ENCODE assay signal across 8 cellular contexts in the genomic region with DNA sequence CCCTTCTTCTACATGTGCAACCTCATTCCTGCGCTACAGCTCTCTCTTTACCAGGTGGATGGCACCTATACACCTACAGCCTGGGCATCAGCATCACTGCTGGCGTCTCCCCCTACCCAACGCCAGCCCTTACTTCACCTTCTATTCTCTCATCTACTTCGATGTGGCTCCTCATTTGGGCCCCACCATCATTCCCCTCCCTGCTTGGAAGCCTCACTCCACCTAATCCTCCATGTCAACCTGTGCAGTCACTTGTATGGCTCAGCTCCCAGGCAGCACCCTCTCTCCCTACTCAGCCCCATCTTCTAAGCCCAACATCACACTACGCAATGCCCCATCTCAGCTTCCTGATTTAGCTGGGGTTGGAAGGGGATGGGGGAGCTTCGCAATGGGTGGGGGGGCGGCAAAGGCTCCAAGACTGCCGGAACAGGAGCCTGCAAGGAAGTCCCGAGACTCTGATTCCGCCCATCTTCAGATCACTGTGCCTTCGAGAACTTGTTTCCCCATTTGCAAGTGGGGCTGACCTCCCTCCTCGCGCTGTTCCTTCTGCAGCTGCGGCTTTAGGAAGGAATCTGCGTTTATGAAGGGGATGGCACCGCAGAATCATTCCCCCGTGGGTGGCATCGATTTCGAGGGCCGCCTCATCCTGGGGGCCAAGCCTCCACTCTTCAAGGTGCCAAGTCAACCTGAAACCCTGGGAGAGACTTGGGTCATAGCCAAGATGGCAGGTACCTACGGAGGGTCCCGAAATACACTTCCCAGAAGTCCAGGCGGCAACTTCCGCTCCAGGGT. TPM values are rescaled to one million over a fixed set of nuclear protein-coding genes. Genes with fewer than 3 reads are reported as not detected.
A peak's percentile ranks its signal among the peaks of the same experiment; 100 is the strongest.
DNase-seq lines count a peak whose midpoint lies in the region; ATAC-seq, FAIRE-seq and TF ChIP-seq lines count a peak whose summit lies in the region.

No MANE protein-coding gene starts in this region.

- H4K20me1 ChIP-seq in GM23248 (ENCODE audit: insufficient read depth) (no peaks in the 10 kb centered on the region), hepatocyte (ENCODE audit: insufficient read depth, poor library complexity, severe bottlenecking) (no peaks in the 10 kb centered on the region)

- CTCF ChIA-PET in activated B cell treated with CpG ODN at 0.5 μM for 24 hours (lab: Charles Lee): interaction anchor here (1.3 to 1.9 kb wide), 2 partner anchors 17 to 52 kb away, joined by 3 to 7 read pairs; partner anchors contain the start of genes CHMP2A and ZBTB45

- in situ Hi-C loops in GM23248 (cut with MboI): no loop called here

- WGBS in GM23248 (ENCODE audit: low coverage in 1 of 2, low lambda C conversion rate in 2 of 2, missing lambda C conversion rate in 2 of 2), 2 experiments: 37 to 39% methylated on average over 22 to 24 of the region's 24 CpGs
- 55% methylated on average over 24 of the region's 24 CpGs for WGBS in hepatocyte (ENCODE audit: low lambda C conversion rate, missing lambda C conversion rate)

- peak overlapping the region; percentile 96 for H3K4me2 ChIP-seq in GM23248 (ENCODE audit: unreplicated experiment)
- H3K4me2 ChIP-seq in hepatocyte: peak overlapping the region; percentile 81
- H3K4me2 ChIP-seq in skeletal muscle satellite cell (ENCODE audit: low read length): peak overlapping the region; percentile 92

- H3K27me3 ChIP-seq in GM23248 (replicated peaks; ENCODE audit: insufficient read depth): no peaks in the 10 kb centered on the region
- H3K27me3 ChIP-seq in hepatocyte: no peaks in the 10 kb centered on the region
- no peaks in the 10 kb centered on the region for H3K27me3 ChIP-seq in skeletal muscle satellite cell (ENCODE audit: control insufficient read depth, insufficient read depth, low read length)

- intact Hi-C loops in activated B cell treated with CpG ODN at 0.5 μM for 24 hours (cut with micrococcal nuclease): loop anchor here (1.0 kb wide), 2 partner anchors 9 to 210 kb away; partner anchors contain the start of gene ZNF497

- POLR2A ChIA-PET in activated B cell treated with CpG ODN at 0.5 μM for 24 hours (lab: Charles Lee): interaction anchor here (0.9 to 4.5 kb wide), 9 partner anchors 8 to 164 kb away, joined by 3 to 63 read pairs (median 6); partner anchors contain the start of genes CHMP2A, TRIM28, UBE2M and ZBTB45

- peaks cover 27% of the 10 kb centered on the region for H3K36me3 Mint-ChIP-seq in activated B cell treated with CpG ODN at 0.5 μM for 24 hours (ENCODE audit: low read depth)

- peak overlapping the region; percentile 100 for H3K27ac Mint-ChIP-seq in activated B cell treated with CpG ODN at 0.5 μM for 24 hours

- no peaks in the 10 kb centered on the region for H3K9me2 ChIP-seq in GM23248 (ENCODE audit: insufficient read depth)
- no peaks in the 10 kb centered on the region for H3K9me2 ChIP-seq in hepatocyte (replicated peaks; ENCODE audit: insufficient read depth)

- ATAC-seq in activated B cell treated with CpG ODN at 0.5 μM for 24 hours (ENCODE audit: low read depth) (no peak), GM19397 (IDR thresholded peaks at IDR 0.05; ENCODE audit: unreplicated experiment) (no peak)

- H3K4me1 Mint-ChIP-seq in activated B cell treated with CpG ODN at 0.5 μM for 24 hours: peaks cover 43% of the 10 kb centered on the region

- H3K4me3 ChIP-seq in GM23248: peak overlapping the region; percentile 88
- H3K4me3 ChIP-seq in hepatocyte: peak overlapping the region; percentile 31
- peak overlapping the region; percentile 91 for H3K4me3 ChIP-seq in skeletal muscle satellite cell (ENCODE audit: low read length)

- peaks cover 11% of the 10 kb centered on the region for H3F3A ChIP-seq in GM23248 (ENCODE audit: insufficient read depth)

- DNase-seq in GM23248: no peak
- DNase-seq in activated B cell treated with CpG ODN at 0.5 μM for 24 hours: no peak
- no peak for DNase-seq in hepatocyte (ENCODE audit: low spot score)
- DNase-seq in NCI-H146 (lab: John Stamatoyannopoulos, UW): no peak
- no peak for DNase-seq in frontal cortex (ENCODE audit: low spot score in 2 of 2)
- DNase-seq in stimulated activated CD4-positive, alpha-beta T cell treated with anti-CD3 and anti-CD28 coated beads, Interleukin-4, amount 100 ng/mL, for 24 hours: no peak

- peak overlapping the region; percentile 94 for H3K27ac ChIP-seq in GM23248
- H3K27ac ChIP-seq in hepatocyte: peak overlapping the region; percentile 27

- no peaks in the 10 kb centered on the region for H3K27me3 Mint-ChIP-seq in activated B cell treated with CpG ODN at 0.5 μM for 24 hours

- peak overlapping the region; percentile 97 for H3K4me3 Mint-ChIP-seq in activated B cell treated with CpG ODN at 0.5 μM for 24 hours

- TF ChIP-seq CTCF in activated B cell treated with CpG ODN at 0.5 μM for 24 hours (IDR thresholded peaks at IDR 0.05): no peak
- TF ChIP-seq CTCF in hepatocyte (IDR thresholded peaks at IDR 0.05; ENCODE audit: poor library complexity): no peak

- FAIRE-seq in frontal cortex (lab: Jason Lieb, UNC): no peak

- H3K36me3 ChIP-seq in GM23248 (ENCODE audit: low read depth) (no peaks in the 10 kb centered on the region), hepatocyte (replicated peaks; ENCODE audit: insufficient read depth, low read depth) (no peaks in the 10 kb centered on the region), skeletal muscle satellite cell (ENCODE audit: insufficient read depth, low read length) (peaks cover 35% of the 10 kb centered on the region)

- H3K9ac ChIP-seq in GM23248 (peak overlapping the region; percentile 91), skeletal muscle satellite cell (ENCODE audit: low read depth, low read length) (peak overlapping the region; percentile 93)

- H3K79me2 ChIP-seq in GM23248 (ENCODE audit: insufficient read depth): peaks cover 18% of the 10 kb centered on the region
- peaks cover 14% of the 10 kb centered on the region for H3K79me2 ChIP-seq in hepatocyte

- no peaks in the 10 kb centered on the region for H3K9me3 Mint-ChIP-seq in activated B cell treated with CpG ODN at 0.5 μM for 24 hours

- H3K9me3 ChIP-seq in GM23248 (ENCODE audit: low read depth) (no peaks in the 10 kb centered on the region), hepatocyte (ENCODE audit: low read depth) (no peaks in the 10 kb centered on the region), skeletal muscle satellite cell (replicated peaks; ENCODE audit: low read length) (no peaks in the 10 kb centered on the region)

- no peak overlapping the region for H2AFZ ChIP-seq in GM23248
- H2AFZ ChIP-seq in hepatocyte: no peak overlapping the region

- H3K4me1 ChIP-seq in GM23248 (ENCODE audit: insufficient read depth) (peaks cover 8% of the 10 kb centered on the region; the same call in 1 of the 2 replicates), hepatocyte (ENCODE audit: insufficient read depth) (peaks cover 9% of the 10 kb centered on the region), skeletal muscle satellite cell (ENCODE audit: control insufficient read depth, insufficient read depth, low read length) (peaks cover 12% of the 10 kb centered on the region)

RNA-seq across cellular contexts. Expression of gene MZF1, which starts 0.9 kb away (rescaled TPM):
- 20.8 and 32.1 TPM in 2 replicates for total RNA-seq in GM23248 (2014; rRNA removed; shearing (Covaris generic))
- polyA plus RNA-seq in GM23248 (2016; fragmentation: Nextera tagmentation; extraction: Ambion mirVana) (6.7 and 9.0 TPM in 2 replicates), hepatocyte (19.9 and 29.0 TPM in 2 replicates)
- total RNA-seq in activated B cell treated with CpG ODN at 0.5 μM for 24 hours (41.9 and 54.5 TPM in 2 replicates), hepatocyte (19.0 and 23.5 TPM in 2 replicates), frontal cortex (11.0 TPM)
- 13.7 and 16.4 TPM in 2 replicates for total RNA-seq in skeletal muscle satellite cell (2012; rRNA removed)

RNA-seq across cellular contexts. Expression of gene UBE2M, which starts 13.8 kb away (rescaled TPM):
- 60.3 and 60.4 TPM in 2 replicates for total RNA-seq in GM23248 (2014; rRNA removed; shearing (Covaris generic))
- 8.7 and 13.9 TPM in 2 replicates for polyA plus RNA-seq in GM23248 (2016; fragmentation: Nextera tagmentation; extraction: Ambion mirVana)
- 55.1 and 66.7 TPM in 2 replicates for total RNA-seq in activated B cell treated with CpG ODN at 0.5 μM for 24 hours
- 48.5 and 54.4 TPM in 2 replicates for total RNA-seq in hepatocyte
- 111 TPM in 2 replicates for polyA plus RNA-seq in hepatocyte
- total RNA-seq in skeletal muscle satellite cell (2012; rRNA removed): 64.6 and 93.0 TPM in 2 replicates
- 64.8 TPM for total RNA-seq in frontal cortex

RNA-seq across cellular contexts. Expression of gene CHMP2A, which starts 17.3 kb away (rescaled TPM):
- total RNA-seq in GM23248 (2014; rRNA removed; shearing (Covaris generic)): 88.6 and 89.2 TPM in 2 replicates
- polyA plus RNA-seq in GM23248 (2016; fragmentation: Nextera tagmentation; extraction: Ambion mirVana) (186 and 193 TPM in 2 replicates), hepatocyte (188 and 196 TPM in 2 replicates)
- total RNA-seq in activated B cell treated with CpG ODN at 0.5 μM for 24 hours (95.6 and 96.3 TPM in 2 replicates), hepatocyte (88.4 and 122 TPM in 2 replicates), frontal cortex (62.8 TPM)
- total RNA-seq in skeletal muscle satellite cell (2012; rRNA removed): 86.4 and 113 TPM in 2 replicates

RNA-seq across cellular contexts. Expression of gene TRIM28, which starts 28.4 kb away (rescaled TPM):
- 263 and 319 TPM in 2 replicates for total RNA-seq in GM23248 (2014; rRNA removed; shearing (Covaris generic))
- 61.5 and 62.0 TPM in 2 replicates for polyA plus RNA-seq in GM23248 (2016; fragmentation: Nextera tagmentation; extraction: Ambion mirVana)
- 380 and 407 TPM in 2 replicates for total RNA-seq in activated B cell treated with CpG ODN at 0.5 μM for 24 hours
- total RNA-seq in hepatocyte: 189 and 191 TPM in 2 replicates
- 159 and 180 TPM in 2 replicates for polyA plus RNA-seq in hepatocyte
- 252 and 323 TPM in 2 replicates for total RNA-seq in skeletal muscle satellite cell (2012; rRNA removed)
- 332 TPM for total RNA-seq in frontal cortex

RNA-seq across cellular contexts. Expression of gene ZBTB45, which starts 52.6 kb away (rescaled TPM):
- 5.9 and 9.0 TPM in 2 replicates for total RNA-seq in GM23248 (2014; rRNA removed; shearing (Covaris generic))
- 16.0 and 17.9 TPM in 2 replicates for polyA plus RNA-seq in GM23248 (2016; fragmentation: Nextera tagmentation; extraction: Ambion mirVana)
- 18.0 and 20.2 TPM in 2 replicates for total RNA-seq in activated B cell treated with CpG ODN at 0.5 μM for 24 hours
- total RNA-seq in hepatocyte: 3.3 and 5.4 TPM in 2 replicates
- 18.5 and 21.6 TPM in 2 replicates for polyA plus RNA-seq in hepatocyte
- total RNA-seq in skeletal muscle satellite cell (2012; rRNA removed): 7.1 and 9.0 TPM in 2 replicates
- total RNA-seq in frontal cortex: 6.9 TPM

Comparison
In these comparisons a context has a peak if more than half of its experiments do, and no peak if none do; other contexts are left out.
1. H3K4me3 ChIP-seq: peak in every context shown above with its lines; median percentile 91 in skeletal muscle satellite cell; 88 in GM23248; 31 in hepatocyte.